11 cellular contexts compared by ENCODE assay signal in the genomic region with DNA sequence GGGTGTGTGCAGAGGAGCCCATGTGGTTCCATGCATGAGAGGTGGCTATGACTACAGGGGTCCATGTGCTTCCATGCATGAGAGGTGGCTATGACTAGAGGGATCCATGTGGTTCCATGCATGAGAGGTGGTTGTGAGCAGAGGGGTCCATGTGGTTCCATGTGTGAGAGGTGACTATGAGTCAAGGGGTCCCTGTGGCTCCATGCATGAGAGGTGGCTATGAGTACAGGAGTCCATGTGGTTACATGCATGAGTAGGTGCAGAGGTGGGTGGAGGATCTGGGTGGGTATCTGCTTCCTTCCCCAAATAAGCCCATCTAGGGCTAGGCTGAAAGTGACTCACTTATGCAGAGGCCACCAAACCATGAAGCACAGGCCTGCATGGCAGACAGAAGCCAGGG.
DNase-seq lines count a peak whose midpoint lies in the region; ATAC-seq and TF ChIP-seq lines count a peak whose summit lies in the region.
"Had no signal": no experiment of that assay in that cellular context is flagged by ENCODE, and none has a peak within 500 bp of the region (broad histone marks: within the 10 kb centered on the region; RNA-seq: fewer than 3 reads in every experiment).

No MANE protein-coding gene starts in this region.

- TF ChIP-seq CTCF in coronary artery (IDR thresholded peaks at IDR 0.05): no peak

- H3K27me3 ChIP-seq in HAP-1 (ENCODE audit: low read depth): no peaks in the 10 kb centered on the region
- H3K27me3 ChIP-seq: Peyer's patch had no signal

- H3K4me3 ChIP-seq in HAP-1 (no peak overlapping the region), coronary artery (no peak overlapping the region)
- H3K4me3 ChIP-seq: Peyer's patch had no signal

- H3K9me3 Mint-ChIP-seq in stimulated activated memory B cell treated with anti-CD40 and anti-IgM and Interleukin-4, amounts not matched to agents 10 μg/mL and 1 μg/mL and 100 μg/mL, for 72 hours: no peaks in the 10 kb centered on the region
- H3K9me3 Mint-ChIP-seq: activated naive CD4-positive, alpha-beta T cell treated with anti-CD3 and anti-CD28 coated beads, Interleukin-2, amount 50 U/mL, for 24 hours had no signal

- peaks cover under 1% of the 10 kb centered on the region for H3K36me3 Mint-ChIP-seq in T-helper 17 cell (ENCODE audit: low read depth)
- H3K36me3 Mint-ChIP-seq in stimulated activated memory B cell treated with anti-CD40 and anti-IgM and Interleukin-4, amounts not matched to agents 10 μg/mL and 1 μg/mL and 100 μg/mL, for 72 hours: no peaks in the 10 kb centered on the region
- H3K36me3 Mint-ChIP-seq: activated naive CD4-positive, alpha-beta T cell treated with anti-CD3 and anti-CD28 coated beads, Interleukin-2, amount 50 U/mL, for 24 hours had no signal

- in situ Hi-C loops in HAP-1 (cut with MboI; ENCODE audit: low sequenced_read_pairs): no loop called here

- H3K36me3 ChIP-seq in HAP-1 (replicated peaks): no peaks in the 10 kb centered on the region

- peak; percentile 84 for ATAC-seq in GM18868 (IDR thresholded peaks at IDR 0.05; ENCODE audit: unreplicated experiment)
- peak; percentile 71 for ATAC-seq in HG02610 (IDR thresholded peaks at IDR 0.05; ENCODE audit: unreplicated experiment)
- ATAC-seq in T-helper 17 cell: peak; percentile 64
- peak; percentile 96 for ATAC-seq in stimulated activated memory B cell treated with anti-CD40 and anti-IgM and Interleukin-4, amounts not matched to agents 10 μg/mL and 1 μg/mL and 100 μg/mL, for 72 hours

- H3K4me1 Mint-ChIP-seq in T-helper 17 cell: peaks cover 3% of the 10 kb centered on the region
- peaks cover 54% of the 10 kb centered on the region for H3K4me1 Mint-ChIP-seq in stimulated activated memory B cell treated with anti-CD40 and anti-IgM and Interleukin-4, amounts not matched to agents 10 μg/mL and 1 μg/mL and 100 μg/mL, for 72 hours
- H3K4me1 Mint-ChIP-seq: activated naive CD4-positive, alpha-beta T cell treated with anti-CD3 and anti-CD28 coated beads, Interleukin-2, amount 50 U/mL, for 24 hours had no signal

- no peaks in the 10 kb centered on the region for H3K4me1 ChIP-seq in HAP-1

- no peak for DNase-seq in T-helper 17 cell
- DNase-seq in HAP-1 (ENCODE audit: low spot score in 2 of 2): no peak
- DNase-seq in activated CD8-positive, alpha-beta memory T cell treated with anti-CD3 and anti-CD28 coated beads, Interleukin-2, amount 50 U/mL, for 48 hours: no peak
- DNase-seq in coronary artery (ENCODE audit: low spot score): no peak
- DNase-seq: NCI-H1694 treated with DMSO at 0.1 percent for 48 hours; stimulated activated CD4-positive, alpha-beta T cell treated with anti-CD3 and anti-CD28 coated beads, Interleukin-12 subunit alpha, Interleukin-12 subunit beta, amount 100 ng/mL, for 4 hours had no signal

- H3K27me3 Mint-ChIP-seq in T-helper 17 cell: peaks cover 19% of the 10 kb centered on the region
- no peaks in the 10 kb centered on the region for H3K27me3 Mint-ChIP-seq in stimulated activated memory B cell treated with anti-CD40 and anti-IgM and Interleukin-4, amounts not matched to agents 10 μg/mL and 1 μg/mL and 100 μg/mL, for 72 hours
- H3K27me3 Mint-ChIP-seq: activated naive CD4-positive, alpha-beta T cell treated with anti-CD3 and anti-CD28 coated beads, Interleukin-2, amount 50 U/mL, for 24 hours had no signal

- H3K4me3 Mint-ChIP-seq in T-helper 17 cell: no peak overlapping the region
- H3K4me3 Mint-ChIP-seq in stimulated activated memory B cell treated with anti-CD40 and anti-IgM and Interleukin-4, amounts not matched to agents 10 μg/mL and 1 μg/mL and 100 μg/mL, for 72 hours: no peak overlapping the region
- H3K4me3 Mint-ChIP-seq: activated naive CD4-positive, alpha-beta T cell treated with anti-CD3 and anti-CD28 coated beads, Interleukin-2, amount 50 U/mL, for 24 hours had no signal

- H3K27ac ChIP-seq in coronary artery: peak overlapping the region in 1 of 2 donors; percentile 97
- H3K27ac ChIP-seq: Peyer's patch had no signal

- no peak overlapping the region for H3K27ac Mint-ChIP-seq in T-helper 17 cell
- H3K27ac Mint-ChIP-seq in stimulated activated memory B cell treated with anti-CD40 and anti-IgM and Interleukin-4, amounts not matched to agents 10 μg/mL and 1 μg/mL and 100 μg/mL, for 72 hours: peak overlapping the region; percentile 53
- H3K27ac Mint-ChIP-seq: activated naive CD4-positive, alpha-beta T cell treated with anti-CD3 and anti-CD28 coated beads, Interleukin-2, amount 50 U/mL, for 24 hours had no signal

- H3K9me3 ChIP-seq in T-helper 17 cell (ENCODE audit: control insufficient read depth, low read length, poor library complexity, severe bottlenecking): no peaks in the 10 kb centered on the region
- no peaks in the 10 kb centered on the region for H3K9me3 ChIP-seq in HAP-1
- H3K9me3 ChIP-seq: Peyer's patch had no signal
